8 cellular contexts compared by ENCODE assay signal in the genomic region with DNA sequence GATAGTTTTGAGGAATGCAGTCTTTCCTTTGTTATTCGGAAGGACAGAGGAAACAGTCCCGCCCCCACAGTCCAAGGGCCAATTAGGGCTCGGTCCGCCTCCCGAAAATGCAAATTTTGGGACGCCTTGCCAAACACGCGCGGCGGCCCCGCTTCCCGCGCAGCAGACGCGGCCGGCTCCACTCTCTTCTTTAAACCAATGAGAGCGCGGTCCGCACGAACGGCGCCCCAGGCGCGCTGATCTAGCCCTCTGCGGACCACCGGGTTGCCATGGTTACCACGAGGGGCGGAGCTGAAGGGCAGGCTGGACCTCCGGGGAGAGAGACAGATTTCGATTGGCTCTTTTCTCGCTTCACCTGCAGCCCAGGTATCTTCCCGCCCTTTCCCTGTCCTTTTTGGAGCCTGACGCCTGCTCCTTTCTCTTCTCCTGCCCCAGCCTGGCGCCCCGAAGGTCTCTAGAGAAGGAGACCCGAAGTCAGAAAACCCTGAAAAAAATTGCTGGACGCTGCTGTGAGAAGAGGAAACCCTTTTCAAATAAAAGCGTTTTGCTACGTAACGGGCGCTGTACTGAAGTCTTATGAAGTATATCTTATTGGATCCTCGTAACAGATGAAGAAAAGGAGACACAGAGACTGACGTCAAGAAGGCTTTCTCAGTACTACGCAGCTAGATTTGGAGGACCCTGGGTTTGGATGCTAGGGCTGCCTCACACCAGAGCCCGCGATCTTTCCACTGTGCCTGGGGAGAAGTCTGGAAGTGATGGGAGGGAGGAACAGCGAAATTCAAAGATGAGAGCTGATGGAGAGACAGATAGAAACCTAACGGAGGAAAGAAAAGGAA. TPM values are rescaled to one million over a fixed set of nuclear protein-coding genes. Genes with fewer than 3 reads are reported as not detected.
DNase-seq lines count a peak whose midpoint lies in the region; ATAC-seq, FAIRE-seq and TF ChIP-seq lines count a peak whose summit lies in the region.

No MANE protein-coding gene starts in this region.

- H3K4me1 ChIP-seq in astrocyte (ENCODE audit: insufficient read depth, low read length): peaks cover 4% of the 10 kb centered on the region

- no peaks in the 10 kb centered on the region for H3K36me3 ChIP-seq in astrocyte (ENCODE audit: insufficient read depth, low read length)

- no peak overlapping the region for H3K4me3 ChIP-seq in astrocyte (ENCODE audit: insufficient read depth, low read depth, low read length)

- peaks cover 24% of the 10 kb centered on the region for H3K4me1 Mint-ChIP-seq in activated CD8-positive, alpha-beta memory T cell treated with anti-CD3 and anti-CD28 coated beads, Interleukin-2, amount 10 ng/mL, durations not matched to agents 7 days and 5 days
- peaks cover 4% of the 10 kb centered on the region for H3K4me1 Mint-ChIP-seq in astrocyte (ENCODE audit: low read depth, unreplicated experiment)

- no peak overlapping the region for H3K9ac ChIP-seq in astrocyte (ENCODE audit: low read length)

- FAIRE-seq in astrocyte (lab: Jason Lieb, UNC): no peak

- H4K20me1 ChIP-seq in astrocyte (ENCODE audit: insufficient read depth, low read length): peaks cover 7% of the 10 kb centered on the region

- no peak overlapping the region for H2AFZ ChIP-seq in astrocyte (ENCODE audit: low read depth, low read length)

- H3K27ac ChIP-seq in astrocyte (ENCODE audit: low read depth, low read length): no peak overlapping the region

- TF ChIP-seq CTCF in astrocyte (IDR thresholded peaks at IDR 0.05; ENCODE audit: insufficient read depth, low read depth, low read length): no peak

- H3K4me2 ChIP-seq in astrocyte (ENCODE audit: low read length): peak overlapping the region; percentile 25

- H3K27ac Mint-ChIP-seq in activated CD8-positive, alpha-beta memory T cell treated with anti-CD3 and anti-CD28 coated beads, Interleukin-2, amount 10 ng/mL, durations not matched to agents 7 days and 5 days: no peak overlapping the region
- no peak overlapping the region for H3K27ac Mint-ChIP-seq in astrocyte (ENCODE audit: unreplicated experiment)

- CTCF ChIA-PET in activated CD8-positive, alpha-beta memory T cell treated with anti-CD3 and anti-CD28 coated beads, Interleukin-2, amount 10 ng/mL, durations not matched to agents 7 days and 5 days (lab: Charles Lee): interaction anchor here (0.8 to 7.4 kb wide), 13 partner anchors 7 to 193 kb away, joined by 3 to 52 read pairs (median 4); a partner anchor contains a TSS

- peaks cover 89% of the 10 kb centered on the region for H3K27me3 Mint-ChIP-seq in activated CD8-positive, alpha-beta memory T cell treated with anti-CD3 and anti-CD28 coated beads, Interleukin-2, amount 10 ng/mL, durations not matched to agents 7 days and 5 days
- peaks cover 90% of the 10 kb centered on the region for H3K27me3 Mint-ChIP-seq in astrocyte (ENCODE audit: low read depth, unreplicated experiment)

- peaks cover 2% of the 10 kb centered on the region for H3K36me3 Mint-ChIP-seq in activated CD8-positive, alpha-beta memory T cell treated with anti-CD3 and anti-CD28 coated beads, Interleukin-2, amount 10 ng/mL, durations not matched to agents 7 days and 5 days
- peaks cover 3% of the 10 kb centered on the region for H3K36me3 Mint-ChIP-seq in astrocyte (ENCODE audit: low read depth, unreplicated experiment)

- no peaks in the 10 kb centered on the region for H3K9me3 ChIP-seq in astrocyte (ENCODE audit: insufficient read depth, low read depth, low read length)

- ATAC-seq in activated CD8-positive, alpha-beta memory T cell treated with anti-CD3 and anti-CD28 coated beads, Interleukin-2, amount 10 ng/mL, durations not matched to agents 7 days and 5 days: peak; percentile 37
- no peak for ATAC-seq in GM21529 (IDR thresholded peaks at IDR 0.05; ENCODE audit: unreplicated experiment)

- H3K79me2 ChIP-seq in astrocyte (ENCODE audit: insufficient read depth, low read length): no peaks in the 10 kb centered on the region

- H3K4me3 Mint-ChIP-seq in activated CD8-positive, alpha-beta memory T cell treated with anti-CD3 and anti-CD28 coated beads, Interleukin-2, amount 10 ng/mL, durations not matched to agents 7 days and 5 days: peak overlapping the region; percentile 2
- H3K4me3 Mint-ChIP-seq in astrocyte (ENCODE audit: unreplicated experiment): peak overlapping the region; percentile 27

- peak; percentile 56 for DNase-seq in activated CD8-positive, alpha-beta memory T cell treated with anti-CD3 and anti-CD28 coated beads, Interleukin-2, amount 10 ng/mL, durations not matched to agents 7 days and 5 days
- DNase-seq in activated CD8-positive, alpha-beta memory T cell treated with anti-CD3 and anti-CD28 coated beads for 24 hours: no peak
- DNase-seq in NCI-H526 (lab: John Stamatoyannopoulos, UW) (peak; percentile 43 to 82), astrocyte (ENCODE audit: low read depth) (peak; percentile 18), iPS DF 19.7 (ENCODE audit: low read depth, low spot score) (peak; percentile 87), RKO (ENCODE audit: low spot score) (no peak)
- peak; percentile 54 for DNase-seq in stimulated activated CD4-positive, alpha-beta T cell treated with anti-CD3 and anti-CD28 coated beads, Interleukin-1b, Interleukin-23, amount 100 ng/mL, for 48 hours

- H3K27me3 ChIP-seq in astrocyte (ENCODE audit: insufficient read depth, low read length): peaks cover 88% of the 10 kb centered on the region

- no peaks in the 10 kb centered on the region for H3K9me3 Mint-ChIP-seq in activated CD8-positive, alpha-beta memory T cell treated with anti-CD3 and anti-CD28 coated beads, Interleukin-2, amount 10 ng/mL, durations not matched to agents 7 days and 5 days (ENCODE audit: low read depth)
- H3K9me3 Mint-ChIP-seq in astrocyte (ENCODE audit: unreplicated experiment): no peaks in the 10 kb centered on the region

RNA-seq across cellular contexts. Expression of a gene that starts 2.0 kb away (rescaled TPM):
- not detected for total RNA-seq in activated CD8-positive, alpha-beta memory T cell treated with anti-CD3 and anti-CD28 coated beads, Interleukin-2, amount 10 ng/mL, durations not matched to agents 7 days and 5 days
- not detected in 2 replicates for total RNA-seq in astrocyte

RNA-seq across cellular contexts. Expression of a gene that starts 3.9 kb away (rescaled TPM):
- total RNA-seq in activated CD8-positive, alpha-beta memory T cell treated with anti-CD3 and anti-CD28 coated beads, Interleukin-2, amount 10 ng/mL, durations not matched to agents 7 days and 5 days: not detected
- not detected in 2 replicates for total RNA-seq in astrocyte

RNA-seq across cellular contexts. Expression of a gene that starts 20.1 kb away (rescaled TPM):
- under 1 TPM; 0.19 to 0.55 TPM for total RNA-seq in activated CD8-positive, alpha-beta memory T cell treated with anti-CD3 and anti-CD28 coated beads, Interleukin-2, amount 10 ng/mL, durations not matched to agents 7 days and 5 days
- 0.12 and 0.16 TPM in 2 replicates for total RNA-seq in astrocyte

RNA-seq across cellular contexts. Expression of a gene that starts 30.4 kb away (rescaled TPM):
- total RNA-seq in activated CD8-positive, alpha-beta memory T cell treated with anti-CD3 and anti-CD28 coated beads, Interleukin-2, amount 10 ng/mL, durations not matched to agents 7 days and 5 days: 100 to 1,000 TPM; 148 to 158 TPM
- total RNA-seq in astrocyte: 61.3 and 76.4 TPM in 2 replicates

RNA-seq across cellular contexts. Expression of a gene that starts 31.8 kb away (rescaled TPM):
- total RNA-seq in activated CD8-positive, alpha-beta memory T cell treated with anti-CD3 and anti-CD28 coated beads, Interleukin-2, amount 10 ng/mL, durations not matched to agents 7 days and 5 days: 10 to 100 TPM; 37.2 to 45.2 TPM
- 13.0 and 19.2 TPM in 2 replicates for total RNA-seq in astrocyte

Comparison
In these comparisons a context has a peak if more than half of its experiments do, and no peak if none do; other contexts are left out.
1. DNase-seq: peak in activated CD8-positive, alpha-beta memory T cell treated with anti-CD3 and anti-CD28 coated beads, Interleukin-2, amount 10 ng/mL, durations not matched to agents 7 days and 5 days (single experiment), NCI-H526 (2 of 2), astrocyte (single experiment), iPS DF 19.7 (single experiment) and stimulated activated CD4-positive, alpha-beta T cell treated with anti-CD3 and anti-CD28 coated beads, Interleukin-1b, Interleukin-23, amount 100 ng/mL, for 48 hours (single experiment); none in activated CD8-positive, alpha-beta memory T cell treated with anti-CD3 and anti-CD28 coated beads for 24 hours (single experiment) and RKO (single experiment).